ENCODE assay signal across 8 cellular contexts in the genomic region with DNA sequence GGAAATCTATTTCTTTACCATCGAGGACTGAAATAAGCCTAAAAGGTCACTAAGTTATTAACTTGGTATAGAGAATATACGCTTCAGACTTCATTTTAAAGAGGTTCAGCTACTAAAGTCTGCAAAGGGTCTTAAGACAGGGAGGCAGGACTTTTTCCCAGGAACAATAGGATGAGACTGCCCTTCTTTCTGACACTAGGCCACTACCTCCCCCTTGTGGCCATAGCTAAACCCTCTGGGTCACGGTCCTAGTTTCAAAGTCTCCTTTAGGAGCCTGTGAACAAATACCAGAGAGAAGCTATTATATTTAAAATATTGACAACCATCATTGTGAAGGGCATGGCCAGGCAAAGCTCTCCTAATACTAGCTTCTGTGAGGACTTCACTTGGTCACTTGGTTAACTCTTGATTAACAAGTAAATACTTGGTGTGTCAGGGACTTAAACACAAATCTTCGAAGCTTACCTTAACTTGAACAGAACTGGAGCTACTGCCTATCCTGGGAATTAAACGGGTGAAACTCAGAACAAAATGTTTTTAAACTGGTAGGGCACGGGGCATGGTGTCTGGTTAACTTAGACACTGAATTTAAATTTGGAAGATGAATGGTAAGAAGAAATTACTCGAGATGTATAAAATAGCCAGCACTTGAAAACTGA.
DNase-seq lines count a peak whose midpoint lies in the region; ATAC-seq and TF ChIP-seq lines count a peak whose summit lies in the region.

No MANE protein-coding gene starts in this region.

- no peak overlapping the region for H3K4me2 ChIP-seq in MM.1S (ENCODE audit: low read depth, low read length)

- H3K36me3 ChIP-seq in MM.1S (replicated peaks; ENCODE audit: insufficient read depth, low read length) = no peaks in the 10 kb centered on the region

- no peaks in the 10 kb centered on the region for H4K20me1 ChIP-seq in MM.1S (ENCODE audit: insufficient read depth, low read length)

- no peaks in the 10 kb centered on the region for H3K9me3 Mint-ChIP-seq in natural killer cell
- H3K9me3 Mint-ChIP-seq in natural killer cell treated with Interleukin-12 subunit alpha and Interleukin-12 subunit beta and Interleukin-15 and Interleukin-18, amount 100 ng/mL, for 72 hours = no peaks in the 10 kb centered on the region

- H3K4me3 ChIP-seq in MM.1S (ENCODE audit: low read length) (no peak overlapping the region), WI38 (ENCODE audit: low read depth, low read length) (no peak overlapping the region)

- H3K9ac ChIP-seq in MM.1S (ENCODE audit: low read length) = no peak overlapping the region

- H3K27ac Mint-ChIP-seq in natural killer cell = peak overlapping the region in 1 of 2 donors; percentile 42
- peak overlapping the region in 1 of 2 donors; percentile 43 for H3K27ac Mint-ChIP-seq in natural killer cell treated with Interleukin-12 subunit alpha and Interleukin-12 subunit beta and Interleukin-15 and Interleukin-18, amount 100 ng/mL, for 72 hours

- peaks cover 42% of the 10 kb centered on the region for H3K4me1 ChIP-seq in MM.1S (ENCODE audit: low read length)

- H3K4me1 Mint-ChIP-seq in natural killer cell = peaks cover 46 to 47% of the 10 kb centered on the region in 2 donors
- peaks cover 61 to 65% of the 10 kb centered on the region in 2 donors for H3K4me1 Mint-ChIP-seq in natural killer cell treated with Interleukin-12 subunit alpha and Interleukin-12 subunit beta and Interleukin-15 and Interleukin-18, amount 100 ng/mL, for 72 hours (ENCODE audit: low read depth in 2 of 2)

- no peaks in the 10 kb centered on the region for H3K9me3 ChIP-seq in MM.1S (replicated peaks; ENCODE audit: insufficient read depth, low read length)

- H2AFZ ChIP-seq in MM.1S (ENCODE audit: low read length) = no peak overlapping the region

- H3K36me3 Mint-ChIP-seq in natural killer cell = peaks cover 15% of the 10 kb centered on the region
- H3K36me3 Mint-ChIP-seq in natural killer cell treated with Interleukin-12 subunit alpha and Interleukin-12 subunit beta and Interleukin-15 and Interleukin-18, amount 100 ng/mL, for 72 hours = peaks cover 26% of the 10 kb centered on the region

- ATAC-seq in natural killer cell = peak in 1 of 3 donors; percentile 59
- no peak for ATAC-seq in natural killer cell treated with Interleukin-12 subunit alpha and Interleukin-12 subunit beta and Interleukin-15 and Interleukin-18, amount 100 ng/mL, for 72 hours
- ATAC-seq in HG03520 (IDR thresholded peaks at IDR 0.05; ENCODE audit: unreplicated experiment) = no peak

- H3K27me3 ChIP-seq in MM.1S (replicated peaks; ENCODE audit: insufficient read depth, low read length) = no peaks in the 10 kb centered on the region

- intact Hi-C loops in natural killer cell (cut with micrococcal nuclease) = no loop called here

- H3K9me2 ChIP-seq in MM.1S (replicated peaks; ENCODE audit: insufficient read depth, low read length) = no peaks in the 10 kb centered on the region

- H3K79me2 ChIP-seq in MM.1S (ENCODE audit: low read length) = no peaks in the 10 kb centered on the region; the same call in 1 of the 2 replicates

- no peaks in the 10 kb centered on the region for H3K27me3 Mint-ChIP-seq in natural killer cell (ENCODE audit: low read depth in 2 of 2)
- H3K27me3 Mint-ChIP-seq in natural killer cell treated with Interleukin-12 subunit alpha and Interleukin-12 subunit beta and Interleukin-15 and Interleukin-18, amount 100 ng/mL, for 72 hours = no peaks in the 10 kb centered on the region

- peaks cover 26% of the 10 kb centered on the region for H3F3A ChIP-seq in MM.1S (ENCODE audit: insufficient read depth, low read length)

- peak; percentile 62 for TF ChIP-seq CTCF in natural killer cell (IDR thresholded peaks at IDR 0.05)
- TF ChIP-seq CTCF in MM.1S (IDR thresholded peaks at IDR 0.05; ENCODE audit: low read length) = peak; percentile 71
- TF ChIP-seq CTCF in WI38 (IDR thresholded peaks at IDR 0.05; ENCODE audit: low read depth, low read length) = peak; percentile 89

- H3K27ac ChIP-seq in MM.1S (ENCODE audit: low read length) = no peak overlapping the region

- no peak for DNase-seq in natural killer cell
- no peak for DNase-seq in natural killer cell treated with Interleukin-12 subunit alpha and Interleukin-12 subunit beta and Interleukin-15 and Interleukin-18, amount 100 ng/mL, for 72 hours (ENCODE audit: low spot score)
- DNase-seq in MM.1S = peak; percentile 37
- DNase-seq in globus pallidus (ENCODE audit: low spot score) = peak; percentile 49
- peak; percentile 69 for DNase-seq in pons (ENCODE audit: low spot score)
- DNase-seq in NCI-H2107 treated with DMSO at 0.1 percent for 48 hours (lab: John Stamatoyannopoulos, UW; ENCODE audit: unreplicated experiment) = no peak

- no peak overlapping the region for H3K4me3 Mint-ChIP-seq in natural killer cell
- H3K4me3 Mint-ChIP-seq in natural killer cell treated with Interleukin-12 subunit alpha and Interleukin-12 subunit beta and Interleukin-15 and Interleukin-18, amount 100 ng/mL, for 72 hours = no peak overlapping the region

Comparison
In these comparisons a context has a peak if more than half of its experiments do, and no peak if none do; other contexts are left out.
1. DNase-seq: peak in MM.1S (single experiment), globus pallidus (single experiment) and pons (single experiment); none in natural killer cell (single experiment), natural killer cell treated with Interleukin-12 subunit alpha and Interleukin-12 subunit beta and Interleukin-15 and Interleukin-18, amount 100 ng/mL, for 72 hours (single experiment) and NCI-H2107 treated with DMSO at 0.1 percent for 48 hours (single experiment).
2. Peak in every context shown above with its lines, with median percentiles within 50 percentile points of each other: CTCF ChIP-seq.